22 cellular contexts compared by ENCODE assay signal in genomic region chr14:51661504-51661903, GRCh38.
"Had no signal": no experiment of that assay in that cellular context is flagged by ENCODE, and none has a peak within 500 bp of the region (broad histone marks: within the 10 kb centered on the region; RNA-seq: fewer than 3 reads in every experiment).

No MANE protein-coding gene starts in this region.

- DNase-seq: activated CD4-positive, alpha-beta memory T cell treated with anti-CD3 and anti-CD28 coated beads for 36 hours; activated CD4-positive, alpha-beta T cell treated with anti-CD3 and anti-CD28 coated beads, Interleukin-2, amount 10 ng/mL, durations not matched to agents 7 days and 5 days; activated CD4-positive, CD25-positive, alpha-beta regulatory T cell; activated CD8-positive, alpha-beta memory T cell treated with anti-CD3 and anti-CD28 coated beads for 24 hours; activated effector memory CD4-positive, alpha-beta T cell treated with anti-CD3 and anti-CD28 coated beads, Interleukin-2, amount 50 U/mL, for 16 hours; activated naive CD4-positive, alpha-beta T cell treated with anti-CD3 and anti-CD28 coated beads for 36 hours; activated T-cell treated with anti-CD3 and anti-CD28 coated beads, Interleukin-2, amount 50 U/mL, for 4 hours; amygdala; brain microvascular endothelial cell; cerebellar nuclear complex; Kasumi-1; NCI-H1048; NCI-H146; NCI-H187 treated with DMSO at 0.1 percent for 48 hours; NCI-H2081 treated with DMSO at 0.1 percent for 48 hours; NCI-H446; NCI-H524; PC-3; SHP77 had no signal

- H3K36me3 Mint-ChIP-seq: activated CD4-positive, alpha-beta memory T cell treated with anti-CD3 and anti-CD28 coated beads for 36 hours; activated naive CD8-positive, alpha-beta T cell had no signal

- ATAC-seq: activated T-cell treated with anti-CD3 and anti-CD28 coated beads, Interleukin-2, amount 50 U/mL, for 4 hours; PC-3 had no signal

- H3K27me3 ChIP-seq: brain microvascular endothelial cell, SJSA1 had no signal

- H3K27ac ChIP-seq: brain microvascular endothelial cell, SJSA1 had no signal

- H3K4me3 Mint-ChIP-seq: activated CD4-positive, alpha-beta memory T cell treated with anti-CD3 and anti-CD28 coated beads for 36 hours; activated CD4-positive, alpha-beta T cell treated with anti-CD3 and anti-CD28 coated beads, Interleukin-2, amount 10 ng/mL, durations not matched to agents 7 days and 5 days; activated naive CD4-positive, alpha-beta T cell treated with anti-CD3 and anti-CD28 coated beads for 36 hours; activated naive CD8-positive, alpha-beta T cell; activated T-cell treated with anti-CD3 and anti-CD28 coated beads, Interleukin-2, amount 50 U/mL, for 4 hours; T-helper 1 cell treated with Interleukin-12 subunit alpha and Interleukin-12 subunit beta and Interleukin-4 antibody, amounts not matched to agents 30 μg/mL and 1 μg/mL, for 36 hours had no signal

- H3K4me3 ChIP-seq: SJSA1 had no signal

- H3K27ac Mint-ChIP-seq: activated CD4-positive, alpha-beta memory T cell treated with anti-CD3 and anti-CD28 coated beads for 36 hours; activated CD4-positive, alpha-beta T cell treated with anti-CD3 and anti-CD28 coated beads, Interleukin-2, amount 10 ng/mL, durations not matched to agents 7 days and 5 days; activated naive CD4-positive, alpha-beta T cell treated with anti-CD3 and anti-CD28 coated beads for 36 hours; activated naive CD8-positive, alpha-beta T cell; T-helper 1 cell treated with Interleukin-12 subunit alpha and Interleukin-12 subunit beta and Interleukin-4 antibody, amounts not matched to agents 30 μg/mL and 1 μg/mL, for 36 hours had no signal

- H3K9me3 ChIP-seq: SJSA1 had no signal

- H3K9me3 Mint-ChIP-seq: activated CD4-positive, alpha-beta memory T cell treated with anti-CD3 and anti-CD28 coated beads for 36 hours had no signal
